Comparison of ENCODE assay signal across 10 cellular contexts in the genomic region with DNA sequence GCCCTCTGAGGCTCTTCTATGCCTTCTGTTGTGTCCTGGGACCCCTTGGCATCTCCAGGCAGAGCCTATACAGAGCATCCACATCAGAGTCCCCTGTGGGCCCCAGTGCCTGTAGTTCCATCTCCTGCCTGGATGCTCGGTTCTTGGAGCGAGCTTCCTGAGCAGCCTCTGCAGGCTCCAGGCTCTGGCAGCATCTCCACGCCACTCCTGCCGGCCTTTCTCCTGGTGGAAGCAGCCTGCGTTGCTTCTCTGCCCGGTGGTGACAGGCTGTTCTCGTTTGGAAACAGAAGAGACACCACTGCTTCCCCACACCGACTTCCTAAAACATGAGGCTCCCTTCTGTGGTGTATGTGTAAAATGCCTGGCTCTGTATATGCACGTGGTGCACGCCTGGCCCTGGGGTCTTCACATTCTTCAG. TPM values are rescaled to one million over a fixed set of nuclear protein-coding genes. Genes with fewer than 3 reads are reported as not detected.
DNase-seq lines count a peak whose midpoint lies in the region; ATAC-seq and TF ChIP-seq lines count a peak whose summit lies in the region.
"Had no signal": no experiment of that assay in that cellular context is flagged by ENCODE, and none has a peak within 500 bp of the region (broad histone marks: within the 10 kb centered on the region; RNA-seq: fewer than 3 reads in every experiment).

No MANE protein-coding gene starts in this region.

- no peak overlapping the region for H3K4me3 Mint-ChIP-seq in activated naive CD4-positive, alpha-beta T cell treated with anti-CD3 and anti-CD28 coated beads, Interleukin-2, amount 10 ng/mL, durations not matched to agents 7 days and 5 days
- no peak overlapping the region for H3K4me3 Mint-ChIP-seq in activated B cell treated with CpG ODN at 0.5 μM for 24 hours
- no peak overlapping the region for H3K4me3 Mint-ChIP-seq in stimulated activated naive CD8-positive, alpha-beta T cell treated with anti-CD3 and anti-CD28 coated beads, Interleukin-15, Interleukin-2, amounts not matched to agents 100 ng/mL and 50 ng/mL, for 24 hours

- peaks cover 50% of the 10 kb centered on the region for H3K36me3 Mint-ChIP-seq in activated naive CD4-positive, alpha-beta T cell treated with anti-CD3 and anti-CD28 coated beads, Interleukin-2, amount 10 ng/mL, durations not matched to agents 7 days and 5 days
- H3K36me3 Mint-ChIP-seq in activated naive CD4-positive, alpha-beta T cell treated with anti-CD3 and anti-CD28 coated beads, Interleukin-2, amount 50 U/mL, for 72 hours = peaks cover 8 to 52% of the 10 kb centered on the region in 2 donors
- peaks cover 14% of the 10 kb centered on the region for H3K36me3 Mint-ChIP-seq in activated B cell treated with CpG ODN at 0.5 μM for 24 hours (ENCODE audit: low read depth)
- H3K36me3 Mint-ChIP-seq in stimulated activated naive CD8-positive, alpha-beta T cell treated with anti-CD3 and anti-CD28 coated beads, Interleukin-15, Interleukin-2, amounts not matched to agents 100 ng/mL and 50 ng/mL, for 24 hours (ENCODE audit: low read depth) = peaks cover 36% of the 10 kb centered on the region

- no peak for TF ChIP-seq CTCF in activated B cell treated with CpG ODN at 0.5 μM for 24 hours (IDR thresholded peaks at IDR 0.05)

- peaks cover 36% of the 10 kb centered on the region for H3K4me1 Mint-ChIP-seq in activated naive CD4-positive, alpha-beta T cell treated with anti-CD3 and anti-CD28 coated beads, Interleukin-2, amount 10 ng/mL, durations not matched to agents 7 days and 5 days
- peaks cover 20% of the 10 kb centered on the region for H3K4me1 Mint-ChIP-seq in activated B cell treated with CpG ODN at 0.5 μM for 24 hours
- peaks cover 55% of the 10 kb centered on the region for H3K4me1 Mint-ChIP-seq in stimulated activated naive CD8-positive, alpha-beta T cell treated with anti-CD3 and anti-CD28 coated beads, Interleukin-15, Interleukin-2, amounts not matched to agents 100 ng/mL and 50 ng/mL, for 24 hours (ENCODE audit: low read depth)

- CTCF ChIA-PET in activated naive CD4-positive, alpha-beta T cell treated with anti-CD3 and anti-CD28 coated beads, Interleukin-2, amount 10 ng/mL, durations not matched to agents 7 days and 5 days (lab: Charles Lee) = interaction anchor here (1.4 kb wide), 1 partner anchor 10 kb away, joined by 5 read pairs; no protein-coding TSS in a partner anchor
- CTCF ChIA-PET in activated B cell treated with CpG ODN at 0.5 μM for 24 hours (lab: Charles Lee) = interaction anchor here (2.3 kb wide), 1 partner anchor 49 kb away, joined by 5 read pairs; no protein-coding TSS in a partner anchor

- peak overlapping the region; percentile 16 for H3K27ac Mint-ChIP-seq in activated naive CD4-positive, alpha-beta T cell treated with anti-CD3 and anti-CD28 coated beads, Interleukin-2, amount 10 ng/mL, durations not matched to agents 7 days and 5 days
- H3K27ac Mint-ChIP-seq in activated naive CD4-positive, alpha-beta T cell treated with anti-CD3 and anti-CD28 coated beads, Interleukin-2, amount 50 U/mL, for 72 hours = peak overlapping the region in 1 of 2 donors; percentile 24
- H3K27ac Mint-ChIP-seq in activated B cell treated with CpG ODN at 0.5 μM for 24 hours = no peak overlapping the region
- peak overlapping the region; percentile 73 for H3K27ac Mint-ChIP-seq in stimulated activated naive CD8-positive, alpha-beta T cell treated with anti-CD3 and anti-CD28 coated beads, Interleukin-15, Interleukin-2, amounts not matched to agents 100 ng/mL and 50 ng/mL, for 24 hours
- H3K27ac Mint-ChIP-seq: progenitor cell of endocrine pancreas had no signal

- H3K27me3 Mint-ChIP-seq in activated naive CD4-positive, alpha-beta T cell treated with anti-CD3 and anti-CD28 coated beads, Interleukin-2, amount 10 ng/mL, durations not matched to agents 7 days and 5 days = no peaks in the 10 kb centered on the region
- no peaks in the 10 kb centered on the region for H3K27me3 Mint-ChIP-seq in activated B cell treated with CpG ODN at 0.5 μM for 24 hours
- H3K27me3 Mint-ChIP-seq in stimulated activated naive CD8-positive, alpha-beta T cell treated with anti-CD3 and anti-CD28 coated beads, Interleukin-15, Interleukin-2, amounts not matched to agents 100 ng/mL and 50 ng/mL, for 24 hours = no peaks in the 10 kb centered on the region
- H3K27me3 Mint-ChIP-seq: progenitor cell of endocrine pancreas had no signal

- no peak for DNase-seq in activated naive CD4-positive, alpha-beta T cell treated with anti-CD3 and anti-CD28 coated beads, Interleukin-2, amount 10 ng/mL, durations not matched to agents 7 days and 5 days
- DNase-seq in activated naive CD4-positive, alpha-beta T cell treated with anti-CD3 and anti-CD28 coated beads, Interleukin-2, amount 50 U/mL, for 72 hours (ENCODE audit: low spot score in 2 of 2) = no peak
- DNase-seq in activated B cell treated with CpG ODN at 0.5 μM for 24 hours (no peak), cardiac septum (ENCODE audit: low spot score) (peak; percentile 62), NCI-H526 (lab: John Stamatoyannopoulos, UW) (no peak)
- no peak for DNase-seq in central memory CD4-positive, alpha-beta T cell
- DNase-seq: NCI-H1417 treated with DMSO at 0.1 percent for 48 hours had no signal

- intact Hi-C loops in activated B cell treated with CpG ODN at 0.5 μM for 24 hours (cut with micrococcal nuclease) = no loop called here
- intact Hi-C loops in cardiac septum (cut with DNase I) = no loop called here

- ATAC-seq in activated naive CD4-positive, alpha-beta T cell treated with anti-CD3 and anti-CD28 coated beads, Interleukin-2, amount 50 U/mL, for 72 hours = no peak
- ATAC-seq in activated B cell treated with CpG ODN at 0.5 μM for 24 hours (ENCODE audit: low read depth) (peak; percentile 10), HG02870 (IDR thresholded peaks at IDR 0.05; ENCODE audit: unreplicated experiment) (no peak)

- peaks cover 22% of the 10 kb centered on the region for H3K9me3 Mint-ChIP-seq in activated naive CD4-positive, alpha-beta T cell treated with anti-CD3 and anti-CD28 coated beads, Interleukin-2, amount 10 ng/mL, durations not matched to agents 7 days and 5 days
- peaks cover 6 to 13% of the 10 kb centered on the region in 2 donors for H3K9me3 Mint-ChIP-seq in activated naive CD4-positive, alpha-beta T cell treated with anti-CD3 and anti-CD28 coated beads, Interleukin-2, amount 50 U/mL, for 72 hours
- peaks cover 15% of the 10 kb centered on the region for H3K9me3 Mint-ChIP-seq in activated B cell treated with CpG ODN at 0.5 μM for 24 hours
- peaks cover 9% of the 10 kb centered on the region for H3K9me3 Mint-ChIP-seq in stimulated activated naive CD8-positive, alpha-beta T cell treated with anti-CD3 and anti-CD28 coated beads, Interleukin-15, Interleukin-2, amounts not matched to agents 100 ng/mL and 50 ng/mL, for 24 hours

- POLR2A ChIA-PET in activated B cell treated with CpG ODN at 0.5 μM for 24 hours (lab: Charles Lee) = interaction anchor here (1.0 kb wide), 1 partner anchor 13 kb away, joined by 5 read pairs; no protein-coding TSS in a partner anchor

RNA-seq across cellular contexts. Expression of gene BCR, which starts 52.8 kb away (rescaled TPM):
- 10 to 100 TPM; 44.9 to 63.7 TPM for total RNA-seq in activated naive CD4-positive, alpha-beta T cell treated with anti-CD3 and anti-CD28 coated beads, Interleukin-2, amount 50 U/mL, for 72 hours
- total RNA-seq in activated B cell treated with CpG ODN at 0.5 μM for 24 hours = 20.9 and 23.8 TPM in 2 replicates
- total RNA-seq in cardiac septum = 24.3 TPM
